In the genomic region with DNA sequence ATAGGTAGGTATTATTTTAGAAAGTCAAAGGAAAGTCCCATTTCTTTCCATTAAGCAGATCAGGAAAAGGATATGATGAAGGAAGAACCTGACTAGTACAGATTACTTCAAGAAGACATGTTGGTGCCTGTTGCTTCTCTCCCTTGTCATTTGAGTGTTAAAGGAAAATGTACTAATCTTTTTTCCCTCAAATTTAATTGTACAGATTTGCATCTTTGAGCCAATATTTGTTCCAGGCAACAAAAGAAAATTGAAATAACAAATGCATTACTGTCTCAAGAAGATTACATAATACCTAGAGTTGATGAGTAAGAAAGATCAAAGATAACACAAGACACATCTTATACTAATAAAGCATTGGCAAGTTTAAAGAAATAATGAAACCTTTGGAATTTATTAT, we compare ENCODE assay signal across 22 cellular contexts.
"Had no signal": no experiment of that assay in that cellular context is flagged by ENCODE, and none has a peak within 500 bp of the region (broad histone marks: within the 10 kb centered on the region; RNA-seq: fewer than 3 reads in every experiment).

No MANE protein-coding gene starts in this region.

- H3K4me1 ChIP-seq: left ventricle myocardium inferior, pancreas, right lobe of liver, suprapubic skin, transverse colon, uterus had no signal

- H3K27me3 Mint-ChIP-seq: activated CD4-positive, alpha-beta T cell treated with anti-CD3 and anti-CD28 coated beads, Interleukin-2, amount 10 ng/mL, durations not matched to agents 24 days and 14 days; activated CD8-positive, alpha-beta T cell treated with anti-CD3 and anti-CD28 coated beads for 36 hours; activated naive CD8-positive, alpha-beta T cell treated with anti-CD3 and anti-CD28 coated beads, Interleukin-2, amount 10 ng/mL, durations not matched to agents 7 days and 5 days; brain; stimulated activated naive CD8-positive, alpha-beta T cell treated with anti-CD3 and anti-CD28 coated beads, Interleukin-15, Interleukin-2, amounts not matched to agents 100 ng/mL and 50 ng/mL, for 24 hours had no signal

- DNase-seq: activated CD4-positive, alpha-beta T cell treated with anti-CD3 and anti-CD28 coated beads, Interleukin-2, amount 10 ng/mL, durations not matched to agents 24 days and 14 days; activated CD8-positive, alpha-beta T cell treated with anti-CD3 and anti-CD28 coated beads for 36 hours; activated naive CD4-positive, alpha-beta T cell treated with Interleukin-2 at 50 U/mL for 16 hours; activated naive CD8-positive, alpha-beta T cell treated with anti-CD3 and anti-CD28 coated beads, Interleukin-2, amount 10 ng/mL, durations not matched to agents 7 days and 5 days; activated T-cell treated with anti-CD3 and anti-CD28 coated beads, Interleukin-2, amount 50 U/mL, for 1 hour; effector CD4-positive, alpha-beta T cell; head of caudate nucleus; left ventricle myocardium inferior; pancreas; right lobe of liver; small intestine; stimulated activated CD4-positive, alpha-beta T cell treated with anti-CD3 and anti-CD28 coated beads, Interleukin-15, amount 100 ng/mL, for 24 hours; stimulated activated CD4-positive, alpha-beta T cell treated with anti-CD3 and anti-CD28 coated beads, Interleukin-2, amount 100 ng/mL, for 48 hours; T-helper 1 cell; T-helper 9 cell; transverse colon; uterus had no signal

- H3K9me3 Mint-ChIP-seq: activated CD4-positive, alpha-beta T cell treated with anti-CD3 and anti-CD28 coated beads, Interleukin-2, amount 10 ng/mL, durations not matched to agents 24 days and 14 days had no signal

- H3K27ac Mint-ChIP-seq: activated CD4-positive, alpha-beta T cell treated with anti-CD3 and anti-CD28 coated beads, Interleukin-2, amount 10 ng/mL, durations not matched to agents 24 days and 14 days; activated CD8-positive, alpha-beta T cell treated with anti-CD3 and anti-CD28 coated beads for 36 hours; activated naive CD8-positive, alpha-beta T cell treated with anti-CD3 and anti-CD28 coated beads, Interleukin-2, amount 10 ng/mL, durations not matched to agents 7 days and 5 days; activated T-helper 2 cell treated with anti-CD3 and anti-CD28 coated beads, Interferon-gamma antibody, Interleukin-2, Interleukin-4, amounts not matched to agents 10 μg/mL and 5 μg/mL and 100 μg/mL, durations not matched to agents 14 hours and 24 hours and 36 hours; brain; stimulated activated naive CD8-positive, alpha-beta T cell treated with anti-CD3 and anti-CD28 coated beads, Interleukin-15, Interleukin-2, amounts not matched to agents 100 ng/mL and 50 ng/mL, for 24 hours had no signal

- H3K4me3 ChIP-seq: left ventricle myocardium inferior, pancreas, right lobe of liver, suprapubic skin, transverse colon, uterus had no signal

- H3K9me3 ChIP-seq: left ventricle myocardium inferior, neutrophil, pancreas, right lobe of liver, suprapubic skin, transverse colon, uterus had no signal

- H3K36me3 Mint-ChIP-seq: activated naive CD8-positive, alpha-beta T cell treated with anti-CD3 and anti-CD28 coated beads, Interleukin-2, amount 10 ng/mL, durations not matched to agents 7 days and 5 days; brain had no signal

- H3K27me3 ChIP-seq: neutrophil, pancreas, right lobe of liver, suprapubic skin, transverse colon, uterus had no signal

- H3K27ac ChIP-seq: left ventricle myocardium inferior, neutrophil, pancreas, right lobe of liver, suprapubic skin, transverse colon, uterus had no signal

- H3K4me3 Mint-ChIP-seq: activated CD4-positive, alpha-beta T cell treated with anti-CD3 and anti-CD28 coated beads, Interleukin-2, amount 10 ng/mL, durations not matched to agents 24 days and 14 days; activated CD8-positive, alpha-beta T cell treated with anti-CD3 and anti-CD28 coated beads for 36 hours; activated naive CD8-positive, alpha-beta T cell treated with anti-CD3 and anti-CD28 coated beads, Interleukin-2, amount 10 ng/mL, durations not matched to agents 7 days and 5 days; brain; stimulated activated naive CD8-positive, alpha-beta T cell treated with anti-CD3 and anti-CD28 coated beads, Interleukin-15, Interleukin-2, amounts not matched to agents 100 ng/mL and 50 ng/mL, for 24 hours had no signal

- H3K4me1 Mint-ChIP-seq: activated CD4-positive, alpha-beta T cell treated with anti-CD3 and anti-CD28 coated beads, Interleukin-2, amount 10 ng/mL, durations not matched to agents 24 days and 14 days; activated naive CD8-positive, alpha-beta T cell treated with anti-CD3 and anti-CD28 coated beads, Interleukin-2, amount 10 ng/mL, durations not matched to agents 7 days and 5 days had no signal

- H3K36me3 ChIP-seq: left ventricle myocardium inferior, neutrophil, pancreas, right lobe of liver, suprapubic skin, transverse colon, uterus had no signal

- ATAC-seq: activated CD8-positive, alpha-beta T cell treated with anti-CD3 and anti-CD28 coated beads for 36 hours; pancreas; right lobe of liver had no signal
